28 cellular contexts compared by ENCODE assay signal in the genomic region with DNA sequence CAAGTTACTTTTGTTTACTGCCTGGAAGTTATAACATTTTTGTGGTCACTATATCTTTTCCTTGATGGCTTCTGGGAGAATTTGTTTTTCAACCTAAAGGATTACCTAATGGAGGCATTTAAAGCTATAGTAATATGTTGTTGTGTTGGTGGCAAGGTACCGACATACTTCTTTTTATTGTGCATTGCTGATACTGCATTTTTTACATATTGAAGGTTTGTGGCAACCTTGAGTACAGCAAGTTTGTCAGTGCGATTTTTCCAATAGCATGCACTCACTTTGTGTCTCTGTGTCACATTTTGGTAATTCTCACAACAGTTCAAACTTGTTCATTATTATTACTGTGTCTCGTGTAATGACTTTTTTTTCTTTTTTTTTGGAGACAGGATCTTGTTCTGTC.
"Had no signal": no experiment of that assay in that cellular context is flagged by ENCODE, and none has a peak within 500 bp of the region (broad histone marks: within the 10 kb centered on the region; RNA-seq: fewer than 3 reads in every experiment).

No MANE protein-coding gene starts in this region.

- H3K4me2 ChIP-seq: neural progenitor cell had no signal

- ATAC-seq: naive thymus-derived CD4-positive, alpha-beta T cell; natural killer cell; psoas muscle; right cardiac atrium; stimulated activated memory B cell treated with anti-CD40 and anti-IgM and Interleukin-4, amounts not matched to agents 10 μg/mL and 1 μg/mL and 100 μg/mL, for 72 hours; stimulated activated naive CD8-positive, alpha-beta T cell treated with anti-CD3 and anti-CD28 coated beads, Interleukin-15, amount 100 ng/mL, for 72 hours; stimulated activated naive CD8-positive, alpha-beta T cell treated with anti-CD3 and anti-CD28 coated beads, Interleukin-15, Interleukin-2, amounts not matched to agents 100 U/mL and 50 U/mL, for 24 hours had no signal

- FAIRE-seq: small intestine had no signal

- H3K4me1 ChIP-seq: neural progenitor cell, parathyroid adenoma, psoas muscle, sigmoid colon, spleen, suprapubic skin, tibial artery, transverse colon, upper lobe of right lung, uterus had no signal

- DNase-seq: naive thymus-derived CD4-positive, alpha-beta T cell; natural killer cell; occipital lobe; ovary; posterior cingulate gyrus; psoas muscle; right cardiac atrium; sigmoid colon; small intestine; spleen; stimulated activated CD4-positive, alpha-beta T cell treated with anti-CD3 and anti-CD28 coated beads, Interleukin-12 subunit alpha, Interleukin-12 subunit beta, amount 100 ng/mL, for 4 hours; stimulated activated CD4-positive, alpha-beta T cell treated with anti-CD3 and anti-CD28 coated beads, Interleukin-1b, Interleukin-23, amount 100 ng/mL, for 48 hours; stimulated activated CD4-positive, alpha-beta T cell treated with anti-CD3 and anti-CD28 coated beads, Interleukin-4, amount 100 ng/mL, for 1 hour; stimulated activated CD4-positive, alpha-beta T cell treated with anti-CD3 and anti-CD28 coated beads, Interleukin-4, amount 100 ng/mL, for 4 hours; stimulated activated CD8-positive, alpha-beta memory T cell treated with anti-CD3 and anti-CD28 coated beads, Interleukin-4, amount 100 ng/mL, for 48 hours; stimulated activated naive CD4-positive, alpha-beta T cell; stimulated activated naive CD8-positive, alpha-beta T cell treated with anti-CD3 and anti-CD28 coated beads, Interleukin-15, amount 100 ng/mL, for 72 hours; stimulated activated naive CD8-positive, alpha-beta T cell treated with anti-CD3 and anti-CD28 coated beads, Interleukin-15, Interleukin-2, amounts not matched to agents 100 U/mL and 50 U/mL, for 24 hours; substantia nigra; testis; tibial artery; transverse colon; upper lobe of right lung; uterus had no signal

- H3K9me3 ChIP-seq: ovary, psoas muscle, suprapubic skin, testis, transverse colon, upper lobe of right lung, uterus had no signal

- H3K9ac ChIP-seq: neural progenitor cell, parathyroid adenoma had no signal

- H3K36me3 ChIP-seq: neural progenitor cell, ovary, sigmoid colon, spleen, suprapubic skin, tibial artery, transverse colon, upper lobe of right lung, uterus had no signal

- H3K27ac ChIP-seq: neural progenitor cell, ovary, parathyroid adenoma, psoas muscle, sigmoid colon, spleen, suprapubic skin, testis, tibial artery, transverse colon, upper lobe of right lung, uterus had no signal

- H3K27me3 ChIP-seq: neural progenitor cell, ovary, sigmoid colon, spleen, suprapubic skin, testis, tibial artery, transverse colon, upper lobe of right lung, uterus had no signal

- H3K79me2 ChIP-seq: parathyroid adenoma had no signal

- H2AFZ ChIP-seq: neural progenitor cell, parathyroid adenoma had no signal

- H3K4me3 ChIP-seq: neural progenitor cell, ovary, psoas muscle, sigmoid colon, spleen, suprapubic skin, testis, tibial artery, transverse colon, upper lobe of right lung, uterus had no signal
